17 cellular contexts compared by ENCODE assay signal in genomic region chr16:21284414-21284813, GRCh38. TPM values are rescaled to one million over a fixed set of nuclear protein-coding genes. Genes with fewer than 3 reads are reported as not detected.
DNase-seq lines count a peak whose midpoint lies in the region; ATAC-seq and TF ChIP-seq lines count a peak whose summit lies in the region.
"Had no signal": no experiment of that assay in that cellular context is flagged by ENCODE, and none has a peak within 500 bp of the region (broad histone marks: within the 10 kb centered on the region; RNA-seq: fewer than 3 reads in every experiment).

No MANE protein-coding gene starts in this region.

- no peaks in the 10 kb centered on the region for H3F3A ChIP-seq in SK-N-SH (replicated peaks; ENCODE audit: insufficient read depth)

- H3K36me3 Mint-ChIP-seq in glutamatergic neuron (ENCODE audit: unreplicated experiment): no peaks in the 10 kb centered on the region

- H3K27ac ChIP-seq in SK-N-SH (ENCODE audit: low read depth in 2 of 2, low read length in 1 of 2) (no peak overlapping the region), SJCRH30 (no peak overlapping the region)
- H3K27ac ChIP-seq: 22Rv1, brain microvascular endothelial cell had no signal

- H3K27me3 ChIP-seq in SK-N-SH (ENCODE audit: insufficient read depth): peaks cover 24% of the 10 kb centered on the region; the same call in 1 of the 2 replicates
- H3K27me3 ChIP-seq in NT2/D1 (ENCODE audit: insufficient read depth, insufficient read length): peaks cover 7% of the 10 kb centered on the region
- no peaks in the 10 kb centered on the region for H3K27me3 ChIP-seq in SJCRH30

- H3K9me3 Mint-ChIP-seq in glutamatergic neuron (ENCODE audit: unreplicated experiment): peaks cover 2% of the 10 kb centered on the region

- H3K4me1 Mint-ChIP-seq in glutamatergic neuron (ENCODE audit: low read depth, unreplicated experiment): no peaks in the 10 kb centered on the region

- no peak for TF ChIP-seq EP300 in SK-N-SH (IDR thresholded peaks at IDR 0.05; ENCODE audit: borderline replicate concordance in 1 of 2, low read depth in 1 of 2, low read length in 1 of 2)

- H3K9ac ChIP-seq in SK-N-SH (no peak overlapping the region), NT2/D1 (ENCODE audit: insufficient read length, low read depth) (peak overlapping the region; percentile 81)

- CTCF ChIA-PET in SK-N-SH (lab: Yijun Ruan, JAX): interaction anchor here (0.6 to 7.5 kb wide), 7 partner anchors 10 to 131 kb away, joined by 3 to 71 read pairs (median 6); no protein-coding TSS in a partner anchor

- peak overlapping the region; percentile 86 for H3K4me3 Mint-ChIP-seq in glutamatergic neuron (ENCODE audit: unreplicated experiment)

- peak overlapping the region; percentile 72; the same call in 1 of the 2 replicates for H3K4me2 ChIP-seq in SK-N-SH

- H3K27me3 Mint-ChIP-seq in glutamatergic neuron (ENCODE audit: unreplicated experiment): peaks cover 4% of the 10 kb centered on the region

- no peak for ATAC-seq in SK-N-SH treated with all-trans-retinoic acid at 6 μM for 48 hours

- no peak for TF ChIP-seq RAD21 in SK-N-SH (IDR thresholded peaks at IDR 0.05; ENCODE audit: low read length)

- H3K36me3 ChIP-seq in SK-N-SH (replicated peaks in 1 of 2; ENCODE audit: control insufficient read depth in 1 of 2, insufficient read depth in 2 of 2, low read length in 1 of 2) (no peaks in the 10 kb centered on the region), NT2/D1 (ENCODE audit: insufficient read depth, insufficient read length, low read length) (no peaks in the 10 kb centered on the region), SJCRH30 (no peaks in the 10 kb centered on the region)
- H3K36me3 ChIP-seq: brain microvascular endothelial cell had no signal

- H3K27ac Mint-ChIP-seq in glutamatergic neuron (ENCODE audit: unreplicated experiment): no peak overlapping the region

- WGBS in SK-N-SH (ENCODE audit: low lambda C conversion rate): 73% methylated on average over 4 of the region's 4 CpGs

- POLR2A ChIA-PET in SK-N-SH (lab: Yijun Ruan, JAX): no interaction called here

- DNase-seq in SK-N-SH: no peak
- DNase-seq in NT2/D1 (ENCODE audit: low read depth, low spot score): no peak
- DNase-seq in glutamatergic neuron: no peak
- DNase-seq in skeletal muscle cell (ENCODE audit: low read depth): no peak
- DNase-seq in activated effector memory CD4-positive, alpha-beta T cell treated with anti-CD3 and anti-CD28 coated beads, Interleukin-2, amount 50 U/mL, for 16 hours: no peak
- DNase-seq in SJCRH30: no peak
- no peak for DNase-seq in HCEC 1CT
- DNase-seq: activated CD4-positive, CD25-positive, alpha-beta regulatory T cell treated with anti-CD3 and anti-CD28 coated beads, Interleukin-2, amount 50 U/mL, for 72 hours; hippocampal formation; NCI-H2081 treated with DMSO at 0.1 percent for 48 hours; SIG-M5 had no signal

- H3K9me3 ChIP-seq in SK-N-SH: no peaks in the 10 kb centered on the region
- peaks cover 13% of the 10 kb centered on the region for H3K9me3 ChIP-seq in NT2/D1 (ENCODE audit: insufficient read depth, low read length)
- H3K9me3 ChIP-seq in SJCRH30 (replicated peaks): no peaks in the 10 kb centered on the region

- TF ChIP-seq CTCF in SK-N-SH (IDR thresholded peaks at IDR 0.05): no peak
- TF ChIP-seq CTCF in glutamatergic neuron (IDR thresholded peaks at IDR 0.05; ENCODE audit: partially characterized antibody, unreplicated experiment): no peak

- no peaks in the 10 kb centered on the region for H4K20me1 ChIP-seq in SK-N-SH (ENCODE audit: insufficient read depth)

- H3K79me2 ChIP-seq in SK-N-SH (ENCODE audit: insufficient read depth): no peaks in the 10 kb centered on the region

- H2AFZ ChIP-seq in SK-N-SH (ENCODE audit: low read depth): no peak overlapping the region

- H3K4me3 ChIP-seq in SK-N-SH (ENCODE audit: low read depth in 2 of 2, low read length in 1 of 2) (peak overlapping the region in 1 of 2 experiments; percentile 52; a peak in 1 of 4 replicates), NT2/D1 (ENCODE audit: insufficient read length, low read depth) (peak overlapping the region; percentile 53), skeletal muscle cell (ENCODE audit: low read depth, low read length) (peak overlapping the region; percentile 46), SJCRH30 (no peak overlapping the region)

- H3K9me2 ChIP-seq in SK-N-SH: no peaks in the 10 kb centered on the region

- no peaks in the 10 kb centered on the region for H3K4me1 ChIP-seq in SK-N-SH (ENCODE audit: control insufficient read depth in 1 of 2, insufficient read depth in 2 of 2, low read depth in 1 of 2, low read length in 1 of 2)
- H3K4me1 ChIP-seq in NT2/D1 (ENCODE audit: insufficient read depth, insufficient read length): no peaks in the 10 kb centered on the region
- H3K4me1 ChIP-seq in SJCRH30: no peaks in the 10 kb centered on the region

TF ChIP-seq in SK-N-SH, 30 proteins besides CTCF, POLR2A, EP300 and RAD21 (continues in another document):
- TF ChIP-seq TEAD4 (IDR thresholded peaks at IDR 0.05; ENCODE audit: borderline replicate concordance, insufficient read depth) (no peak), FOXJ3 (CRISPR knock-in tag; IDR thresholded peaks at IDR 0.05) (no peak), RXRA (IDR thresholded peaks at IDR 0.05; ENCODE audit: borderline replicate concordance, low read depth) (no peak), MAX (IDR thresholded peaks at IDR 0.05; ENCODE audit: low read depth) (no peak), MEF2A (IDR thresholded peaks at IDR 0.05; ENCODE audit: borderline replicate concordance, low read depth) (no peak), RFX5 (IDR thresholded peaks at IDR 0.05; ENCODE audit: low read length) (no peak), SIN3A (IDR thresholded peaks at IDR 0.05; ENCODE audit: borderline replicate concordance, low read depth, low read length) (no peak), GABPA (IDR thresholded peaks at IDR 0.05; ENCODE audit: low read depth) (no peak), PBX3 (IDR thresholded peaks at IDR 0.05) (no peak), RCOR1 (IDR thresholded peaks at IDR 0.05; ENCODE audit: low read length) (no peak), NRF1 (IDR thresholded peaks at IDR 0.05; ENCODE audit: low read depth, low read length) (no peak), EZH2phosphoT487 (IDR thresholded peaks at IDR 0.05; ENCODE audit: borderline replicate concordance, low read depth) (no peak), GATA2 (CRISPR knock-in tag; IDR thresholded peaks at IDR 0.05) (no peak)

TF ChIP-seq in SK-N-SH treated with all-trans-retinoic acid at 6 μM for 48 hours, 23 proteins besides CTCF, POLR2A, EP300 and RAD21:
- TF ChIP-seq ESRRG (CRISPR knock-in tag; IDR thresholded peaks at IDR 0.05): no peak
- TF ChIP-seq ARNTL (CRISPR knock-in tag; IDR thresholded peaks at IDR 0.05; ENCODE audit: borderline replicate concordance, low read depth): no peak
- TF ChIP-seq CREB5 (CRISPR knock-in tag; IDR thresholded peaks at IDR 0.05; ENCODE audit: low read depth): no peak
- no peak for TF ChIP-seq ZC3H10 (CRISPR knock-in tag; IDR thresholded peaks at IDR 0.05)
- TF ChIP-seq CSDC2 (CRISPR knock-in tag; IDR thresholded peaks at IDR 0.05): no peak
- TF ChIP-seq CSRNP3 (CRISPR knock-in tag; IDR thresholded peaks at IDR 0.05): no peak
- no peak for TF ChIP-seq ZFP3 (CRISPR knock-in tag; IDR thresholded peaks at IDR 0.05)
- no peak for TF ChIP-seq BACH2 (CRISPR knock-in tag; IDR thresholded peaks at IDR 0.05; ENCODE audit: borderline replicate concordance)
- TF ChIP-seq ZNF565 (CRISPR knock-in tag; conservative IDR thresholded peaks at IDR 0.05; ENCODE audit: low read depth): no peak
- TF ChIP-seq TOX (CRISPR knock-in tag; IDR thresholded peaks at IDR 0.05; ENCODE audit: borderline replicate concordance): no peak
- TF ChIP-seq ISL1 (CRISPR knock-in tag; IDR thresholded peaks at IDR 0.05): no peak

RNA-seq across cellular contexts. Expression of gene CRYM, which starts 6.3 kb away (rescaled TPM):
- 1.0 and 1.8 TPM in 2 replicates for polyA plus RNA-seq in SK-N-SH (2012; rRNA removed)
- 0.98 and 1.7 TPM in 2 replicates for polyA plus RNA-seq in SK-N-SH (2012; cell fraction: cytosol; rRNA removed)
- polyA plus RNA-seq in SK-N-SH (2012; cell fraction: nucleus; rRNA removed): 1.3 and 1.7 TPM in 2 replicates
- not detected for total RNA-seq in glutamatergic neuron (ENCODE audit: unreplicated experiment)
- total RNA-seq in SJCRH30 (2014; rRNA removed; shearing (Covaris generic)): not detected in 2 replicates
- total RNA-seq: mesenteric fat pad had no signal

RNA-seq across cellular contexts. Expression of gene ANKS4B, which starts 50.9 kb away (rescaled TPM):
- not detected in 2 replicates for polyA plus RNA-seq in SK-N-SH (2012; rRNA removed)
- not detected in 2 replicates for polyA plus RNA-seq in SK-N-SH (2012; cell fraction: cytosol; rRNA removed)
- polyA plus RNA-seq in SK-N-SH (2012; cell fraction: nucleus; rRNA removed): not detected in 2 replicates
- total RNA-seq in glutamatergic neuron (ENCODE audit: unreplicated experiment): not detected
- total RNA-seq in SJCRH30 (2014; rRNA removed; shearing (Covaris generic)): 0.02 TPM in 1 of 2 replicates, not detected in the other
- total RNA-seq: H4, renal cortical epithelial cell had no signal
